In genomic region chr5:131630208-131630962, GRCh38 we compare ENCODE assay signal across 15 cellular contexts. TPM values are rescaled to one million over a fixed set of nuclear protein-coding genes. Genes with fewer than 3 reads are reported as not detected.
DNase-seq lines count a peak whose midpoint lies in the region; ATAC-seq, FAIRE-seq and TF ChIP-seq lines count a peak whose summit lies in the region.
"Had no signal": no experiment of that assay in that cellular context is flagged by ENCODE, and none has a peak within 500 bp of the region (broad histone marks: within the 10 kb centered on the region; RNA-seq: fewer than 3 reads in every experiment).

No MANE protein-coding gene starts in this region.

- H3K27me3 Mint-ChIP-seq in activated CD8-positive, alpha-beta T cell treated with anti-CD3 and anti-CD28 coated beads for 36 hours: no peaks in the 10 kb centered on the region
- H3K27me3 Mint-ChIP-seq: activated naive CD8-positive, alpha-beta T cell treated with anti-CD3 and anti-CD28 coated beads, Interleukin-2, amount 10 ng/mL, durations not matched to agents 7 days and 5 days had no signal

- peaks cover 13% of the 10 kb centered on the region for H4K20me1 ChIP-seq in HepG2 (ENCODE audit: insufficient read depth, low read length)

- TF ChIP-seq RAD21 in HepG2 (CRISPR knock-in tag; IDR thresholded peaks at IDR 0.05): no peak

- POLR2A ChIA-PET in HepG2 (lab: Yijun Ruan, JAX): interaction anchor here (1.0 to 2.1 kb wide), 3 partner anchors 17 to 366 kb away, joined by 3 to 11 read pairs (median 3); no protein-coding TSS in a partner anchor
- POLR2A ChIA-PET in activated CD8-positive, alpha-beta T cell treated with anti-CD3 and anti-CD28 coated beads for 36 hours (lab: Charles Lee): no interaction called here

- peaks cover 95% of the 10 kb centered on the region for H3K79me2 ChIP-seq in HepG2 (ENCODE audit: insufficient read depth, low read length)

- ATAC-seq in HepG2 (peak; percentile 25), right lobe of liver (no peak), HG03045 (IDR thresholded peaks at IDR 0.05; ENCODE audit: unreplicated experiment) (no peak), GM19455 (IDR thresholded peaks at IDR 0.05; ENCODE audit: unreplicated experiment) (no peak)
- no peak for ATAC-seq in activated CD8-positive, alpha-beta T cell treated with anti-CD3 and anti-CD28 coated beads for 36 hours
- ATAC-seq: upper lobe of right lung had no signal

- no TSS peak for BruUV-seq in HepG2 (replicated peaks; lab: Mats Ljungman, UMichigan)

- in situ Hi-C loops in HepG2 (cut with HindIII; ENCODE audit: extremely low pct_ligation_motif_present, low pct_unique_long_range_greater_than_20kb): no loop called here

- 12% methylated on average over 4 of the region's 4 CpGs for WGBS in HepG2 (ENCODE audit: low lambda C conversion rate)
- 36% methylated on average over 4 of the region's 4 CpGs for WGBS in right lobe of liver (ENCODE audit: insufficient coverage, low coverage, low lambda C conversion rate, missing lambda C conversion rate)

- H3K27ac Mint-ChIP-seq in activated CD8-positive, alpha-beta T cell treated with anti-CD3 and anti-CD28 coated beads for 36 hours: no peak overlapping the region
- H3K27ac Mint-ChIP-seq: activated naive CD8-positive, alpha-beta T cell treated with anti-CD3 and anti-CD28 coated beads, Interleukin-2, amount 10 ng/mL, durations not matched to agents 7 days and 5 days; nephron progenitor cell had no signal

- H3K36me3 Mint-ChIP-seq in activated CD8-positive, alpha-beta T cell treated with anti-CD3 and anti-CD28 coated beads for 36 hours (ENCODE audit: low read depth): peaks cover 16% of the 10 kb centered on the region

- H3K4me3 Mint-ChIP-seq in activated CD8-positive, alpha-beta T cell treated with anti-CD3 and anti-CD28 coated beads for 36 hours: no peak overlapping the region
- H3K4me3 Mint-ChIP-seq: activated naive CD8-positive, alpha-beta T cell treated with anti-CD3 and anti-CD28 coated beads, Interleukin-2, amount 10 ng/mL, durations not matched to agents 7 days and 5 days; nephron progenitor cell had no signal

- CTCF ChIA-PET in HepG2 (lab: Yijun Ruan, JAX; ENCODE audit: low intra/inter-chr PET ratio, low total read pairs): no interaction called here
- CTCF ChIA-PET in activated CD8-positive, alpha-beta T cell treated with anti-CD3 and anti-CD28 coated beads for 36 hours (lab: Charles Lee): interaction anchor here (1.1 to 2.6 kb wide), 2 partner anchors 41 kb away, joined by 3 to 15 read pairs; no protein-coding TSS in a partner anchor

- H2AFZ ChIP-seq in HepG2 (ENCODE audit: low read length): no peak overlapping the region

- peak; percentile 73 for FAIRE-seq in HepG2 (lab: Jason Lieb, UNC)

- H3K27me3 ChIP-seq in HepG2 (ENCODE audit: control insufficient read depth in 1 of 2, insufficient read depth in 2 of 2, low read length in 2 of 2): no peaks in the 10 kb centered on the region; a peak in 1 of 5 replicates
- no peaks in the 10 kb centered on the region for H3K27me3 ChIP-seq in right lobe of liver
- no peaks in the 10 kb centered on the region for H3K27me3 ChIP-seq in endocrine pancreas (ENCODE audit: control insufficient read depth, insufficient read depth, low read length)
- H3K27me3 ChIP-seq: upper lobe of right lung had no signal

- peaks cover 40% of the 10 kb centered on the region for H3K4me1 Mint-ChIP-seq in activated CD8-positive, alpha-beta T cell treated with anti-CD3 and anti-CD28 coated beads for 36 hours (ENCODE audit: low read depth)

- H3K36me3 ChIP-seq in HepG2 (replicated peaks in 1 of 2; ENCODE audit: control insufficient read depth in 1 of 2, insufficient read depth in 2 of 2, low read length in 2 of 2): 0 out of 5 replicates have a peak, but pooled peaks cover 0 to 4% of the 10 kb centered on the region in 2 experiments
- no peaks in the 10 kb centered on the region for H3K36me3 ChIP-seq in right lobe of liver
- H3K36me3 ChIP-seq in endocrine pancreas (ENCODE audit: control insufficient read depth, insufficient read depth, low read length): no peaks in the 10 kb centered on the region
- H3K36me3 ChIP-seq: upper lobe of right lung had no signal

- no peaks in the 10 kb centered on the region for H3K9me3 ChIP-seq in HepG2 (ENCODE audit: low read length)
- no peaks in the 10 kb centered on the region for H3K9me3 ChIP-seq in right lobe of liver
- no peaks in the 10 kb centered on the region for H3K9me3 ChIP-seq in endocrine pancreas (ENCODE audit: control insufficient read depth, low read length)
- H3K9me3 ChIP-seq: SK-N-SH, upper lobe of right lung had no signal

- peaks cover 3% of the 10 kb centered on the region for H3K9me3 Mint-ChIP-seq in activated CD8-positive, alpha-beta T cell treated with anti-CD3 and anti-CD28 coated beads for 36 hours
- H3K9me3 Mint-ChIP-seq: activated naive CD8-positive, alpha-beta T cell treated with anti-CD3 and anti-CD28 coated beads, Interleukin-2, amount 10 ng/mL, durations not matched to agents 7 days and 5 days had no signal

- H3K4me2 ChIP-seq in HepG2 (ENCODE audit: low read depth, low read length): peak overlapping the region; percentile 66
- H3K4me2 ChIP-seq: SK-N-SH had no signal

- intact Hi-C loops in HepG2 (cut with micrococcal nuclease; ENCODE audit: unreplicated experiment): no loop called here
- intact Hi-C loops in right lobe of liver (cut with DNase I): no loop called here
- intact Hi-C loops in activated CD8-positive, alpha-beta T cell treated with anti-CD3 and anti-CD28 coated beads for 36 hours (cut with micrococcal nuclease): loop anchor here (5.0 kb wide), 1 partner anchor 33 kb away; no protein-coding TSS in a partner anchor

- peak overlapping the region; percentile 53 for H3K9ac ChIP-seq in HepG2 (ENCODE audit: insufficient read depth, low read depth, low read length)
- H3K9ac ChIP-seq in endocrine pancreas (ENCODE audit: control insufficient read depth, insufficient read depth, low read length): no peak overlapping the region
- H3K9ac ChIP-seq: SK-N-SH had no signal

- TF ChIP-seq EP300 in HepG2 (IDR thresholded peaks at IDR 0.05; ENCODE audit: low read depth in 2 of 2, low read length in 2 of 2) (peak in 1 of 2 experiments; percentile 72; a peak in 2 of 4 replicates), HepG2 (CRISPR knock-in tag; IDR thresholded peaks at IDR 0.05; ENCODE audit: borderline replicate concordance) (no peak)

- no peak for TF ChIP-seq CTCF in HepG2 (CRISPR knock-in tag; IDR thresholded peaks at IDR 0.05)
- no peak for TF ChIP-seq CTCF in right lobe of liver (IDR thresholded peaks at IDR 0.05)
- TF ChIP-seq CTCF in activated CD8-positive, alpha-beta T cell treated with anti-CD3 and anti-CD28 coated beads for 36 hours (IDR thresholded peaks at IDR 0.05): no peak

- TF ChIP-seq POLR2A in HepG2 (IDR thresholded peaks at IDR 0.05; ENCODE audit: insufficient read depth in 1 of 2, low read depth in 2 of 2, low read length in 2 of 2) (no peak), right lobe of liver (IDR thresholded peaks at IDR 0.05) (no peak)

- H3K27ac ChIP-seq in HepG2 (ENCODE audit: extremely low read length, insufficient read depth, low read length) (peak overlapping the region; percentile 66), right lobe of liver (no peak overlapping the region)
- H3K27ac ChIP-seq: upper lobe of right lung had no signal

- peak; percentile 90 for DNase-seq in HepG2 (ENCODE audit: low spot score)
- no peak for DNase-seq in right lobe of liver
- peak; percentile 9 for DNase-seq in NCI-H460 (ENCODE audit: extremely low read depth, low read depth)
- no peak for DNase-seq in cerebellar cortex (ENCODE audit: low spot score)
- no peak for DNase-seq in activated CD8-positive, alpha-beta T cell treated with anti-CD3 and anti-CD28 coated beads for 36 hours
- DNase-seq: activated naive CD8-positive, alpha-beta T cell treated with anti-CD3 and anti-CD28 coated beads, Interleukin-2, amount 10 ng/mL, durations not matched to agents 7 days and 5 days; GDM1; NCI-H187; nephron progenitor cell; retina; SK-N-SH; upper lobe of right lung had no signal

- H3K4me3 ChIP-seq in HepG2 (replicated peaks in 1 of 3; ENCODE audit: insufficient read depth in 1 of 3, low read depth in 2 of 3, low read length in 3 of 3) (peak overlapping the region in 2 of 3 experiments; percentile 27 to 30; a peak in 3 of 6 replicates), right lobe of liver (no peak overlapping the region), endocrine pancreas (ENCODE audit: control insufficient read depth, insufficient read depth, low read length) (peak overlapping the region; percentile 34)
- H3K4me3 ChIP-seq: upper lobe of right lung had no signal

- H3K4me1 ChIP-seq in HepG2 (ENCODE audit: insufficient read depth, low read length): peaks cover 67% of the 10 kb centered on the region
- H3K4me1 ChIP-seq in right lobe of liver: peaks cover 0 to 6% (median 2%) of the 10 kb centered on the region in 4 donors
- peaks cover 11% of the 10 kb centered on the region for H3K4me1 ChIP-seq in endocrine pancreas (ENCODE audit: control insufficient read depth, insufficient read depth, low read length)

RNA-seq across cellular contexts. Expression of gene RAPGEF6, which starts 4.6 kb away (rescaled TPM):
- 23.3 and 24.6 TPM in 2 replicates for total RNA-seq in HepG2 (2016; rRNA removed; fragmentation: Illumina TruSeq; extraction: Trizol)
- total RNA-seq in HepG2 (2016; cell fraction: cytosol; rRNA removed; fragmentation: Illumina TruSeq; extraction: Trizol; ENCODE audit: low read depth): 7.5 and 10.7 TPM in 2 replicates
- 20.2 and 24.5 TPM in 2 replicates for total RNA-seq in HepG2 (2016; cell fraction: insoluble cytoplasmic fraction; rRNA removed; fragmentation: Illumina TruSeq; extraction: Trizol)
- 7.0 and 11.4 TPM in 2 replicates for total RNA-seq in HepG2 (2016; cell fraction: membrane; rRNA removed; fragmentation: Illumina TruSeq; extraction: Trizol)
- total RNA-seq in HepG2 (2016; cell fraction: nucleus; rRNA removed; fragmentation: Illumina TruSeq; extraction: Trizol): 45.4 and 49.6 TPM in 2 replicates
- 7.3 and 7.7 TPM in 2 replicates for polyA plus RNA-seq in HepG2 (2011; rRNA removed)
- 3.5 and 5.4 TPM in 2 replicates for polyA plus RNA-seq in HepG2 (2011; cell fraction: cytosol; rRNA removed)
- polyA plus RNA-seq in HepG2 (2011; cell fraction: nucleus; rRNA removed): 8.0 and 8.2 TPM in 2 replicates
- 7.9 and 14.6 TPM in 2 replicates for polyA plus RNA-seq in HepG2 (2012)
- polyA plus RNA-seq in HepG2 (2016; cell fraction: cytosol; fragmentation: Illumina TruSeq; extraction: Trizol; ENCODE audit: low read depth): 0.24 and 0.26 TPM in 2 replicates
- 6.9 and 7.6 TPM in 2 replicates for polyA plus RNA-seq in HepG2 (2016; cell fraction: insoluble cytoplasmic fraction; fragmentation: Illumina TruSeq; extraction: Trizol; ENCODE audit: low read depth)
- 0.79 and 1.0 TPM in 2 replicates for polyA plus RNA-seq in HepG2 (2016; cell fraction: membrane; fragmentation: Illumina TruSeq; extraction: Trizol; ENCODE audit: low read depth)
- polyA plus RNA-seq in HepG2 (2016; cell fraction: nucleus; fragmentation: Illumina TruSeq; extraction: Trizol; ENCODE audit: insufficient read depth, low read depth): 9.7 TPM in 2 replicates
- 20.8 and 24.5 TPM in 2 replicates for polyA minus RNA-seq in HepG2 (2011; rRNA and poly(A)+ RNA removed; ENCODE audit: low replicate concordance)
- polyA minus RNA-seq in HepG2 (2011; cell fraction: cytosol; rRNA and poly(A)+ RNA removed): 14.7 and 19.0 TPM in 2 replicates
- polyA minus RNA-seq in HepG2 (2011; cell fraction: nucleus; rRNA and poly(A)+ RNA removed): 125 and 131 TPM in 2 replicates
- 1 to 10 TPM; 3.7 to 9.1 (median 7.6) TPM for total RNA-seq in right lobe of liver
- 15.6 and 17.4 TPM in 2 replicates for total RNA-seq in NCI-H460 (2014; rRNA removed; shearing (Covaris generic))
- 4.1 and 11.6 TPM in 2 replicates for polyA plus RNA-seq in NCI-H460 (2014; cell fraction: nucleus; rRNA removed)
- 10 to 100 TPM; 27.0 to 34.1 TPM for total RNA-seq in activated CD8-positive, alpha-beta T cell treated with anti-CD3 and anti-CD28 coated beads for 36 hours

Comparison
In these comparisons a context has a peak if more than half of its experiments do, and no peak if none do; other contexts are left out.
1. DNase-seq: peak in HepG2 (single experiment) and NCI-H460 (single experiment); none in right lobe of liver (0 of 3), cerebellar cortex (single experiment) and activated CD8-positive, alpha-beta T cell treated with anti-CD3 and anti-CD28 coated beads for 36 hours (single experiment).
2. H3K4me3 ChIP-seq: peak in HepG2 (2 of 3) and endocrine pancreas (single experiment); none in right lobe of liver (0 of 3).